Comparison of ENCODE assay signal across 8 cellular contexts in genomic region chr12:132153501-132154340, GRCh38. TPM values are rescaled to one million over a fixed set of nuclear protein-coding genes. Genes with fewer than 3 reads are reported as not detected.
DNase-seq lines count a peak whose midpoint lies in the region; ATAC-seq and TF ChIP-seq lines count a peak whose summit lies in the region.

No MANE protein-coding gene starts in this region.

- H3K27me3 Mint-ChIP-seq in H9 (ENCODE audit: low read depth) (peaks cover 5% of the 10 kb centered on the region), T-cell (no peaks in the 10 kb centered on the region)

- H3K4me1 Mint-ChIP-seq in H9, result no peaks in the 10 kb centered on the region
- no peaks in the 10 kb centered on the region for H3K4me1 Mint-ChIP-seq in T-cell

- H3F3A ChIP-seq in DOHH2 (ENCODE audit: control insufficient read depth, insufficient read depth), result peaks cover 22% of the 10 kb centered on the region

- H3K23ac ChIP-seq in H9 (ENCODE audit: insufficient read length, low read depth, low read length), result no peak overlapping the region

- H3K27ac ChIP-seq in DOHH2 (ENCODE audit: low read depth, low read length) (no peak overlapping the region), H9 (ENCODE audit: insufficient read length, low read depth, low read length) (no peak overlapping the region), right cardiac atrium (ENCODE audit: low read length) (no peak overlapping the region)

- peaks cover 0 to 4% (median 2%) of the 10 kb centered on the region in 3 experiments; a peak in 2 of 7 replicates for H3K36me3 Mint-ChIP-seq in H9 (ENCODE audit: insufficient read depth in 1 of 3, low read depth in 3 of 3)
- no peaks in the 10 kb centered on the region for H3K36me3 Mint-ChIP-seq in T-cell

- H2BK15ac ChIP-seq in H9 (ENCODE audit: low read depth, low read length), result no peak overlapping the region

- no peak overlapping the region for H3K4me3 Mint-ChIP-seq in H9
- peak overlapping the region in 1 of 3 donors; percentile 25 for H3K4me3 Mint-ChIP-seq in T-cell

- no peak overlapping the region for H3K4me3 ChIP-seq in DOHH2 (ENCODE audit: low read length)
- H3K4me3 ChIP-seq in NB4 (ENCODE audit: low read depth, low read length), result no peak overlapping the region
- peak overlapping the region; percentile 52 for H3K4me3 ChIP-seq in adipocyte (ENCODE audit: low read length)
- H3K4me3 ChIP-seq in right cardiac atrium (ENCODE audit: low read length), result no peak overlapping the region

- DNase-seq in H9, result peak; percentile 95
- DNase-seq in NB4 (ENCODE audit: low read depth), result peak; percentile 83
- DNase-seq in T-cell, result peak; percentile 51 to 80 (median 70)
- peak; percentile 72 for DNase-seq in adipocyte (ENCODE audit: low read depth)
- peak; percentile 68 to 88 (median 85) for DNase-seq in right cardiac atrium
- no peak for DNase-seq in sciatic nerve (ENCODE audit: low spot score)
- DNase-seq in occipital lobe (lab: John Stamatoyannopoulos, UW), result no peak

- H3K4me2 ChIP-seq in DOHH2 (ENCODE audit: low read length), result no peak overlapping the region
- H3K4me2 ChIP-seq in H9 (ENCODE audit: insufficient read depth, insufficient read length, low read length), result no peak overlapping the region

- H3K56ac ChIP-seq in H9 (ENCODE audit: insufficient read length, low read depth, low read length), result no peak overlapping the region

- H3K79me1 ChIP-seq in H9 (ENCODE audit: insufficient read depth, low read depth, low read length, poor library complexity, severe bottlenecking), result no peaks in the 10 kb centered on the region

- H4K20me1 ChIP-seq in DOHH2 (ENCODE audit: control insufficient read depth, insufficient read depth, low read depth, low read length) (no peaks in the 10 kb centered on the region), H9 (ENCODE audit: control insufficient read depth, insufficient read depth, insufficient read length) (no peaks in the 10 kb centered on the region)

- H3K79me2 ChIP-seq in DOHH2 (ENCODE audit: control insufficient read depth, low read length) (no peaks in the 10 kb centered on the region), H9 (ENCODE audit: insufficient read depth, low read length) (no peaks in the 10 kb centered on the region)

- no peak overlapping the region for H4K91ac ChIP-seq in H9 (ENCODE audit: insufficient read length, low read depth, low read length)

- no peaks in the 10 kb centered on the region for H3K23me2 ChIP-seq in H9 (ENCODE audit: insufficient read length, low read depth, low read length, poor library complexity, severe bottlenecking)

- no peaks in the 10 kb centered on the region for H3K9me2 ChIP-seq in DOHH2 (replicated peaks; ENCODE audit: control insufficient read depth, low read length)

- no peak overlapping the region for H4K5ac ChIP-seq in H9 (ENCODE audit: insufficient read length, low read depth, low read length)

- H3K4me1 ChIP-seq in DOHH2 (ENCODE audit: control insufficient read depth, low read length) (no peaks in the 10 kb centered on the region), H9 (ENCODE audit: insufficient read depth, low read length) (no peaks in the 10 kb centered on the region), adipocyte (ENCODE audit: control insufficient read depth, insufficient read depth, low read length) (peaks cover 4% of the 10 kb centered on the region), right cardiac atrium (ENCODE audit: control insufficient read depth, insufficient read depth, low read length) (no peaks in the 10 kb centered on the region)

- H2AK5ac ChIP-seq in H9 (ENCODE audit: insufficient read length, low read length), result no peak overlapping the region

- H3K27ac Mint-ChIP-seq in H9, result no peak overlapping the region
- peak overlapping the region in 1 of 2 donors; percentile 39 for H3K27ac Mint-ChIP-seq in T-cell

- CTCF ChIA-PET in T-cell (lab: Charles Lee), result interaction anchor here (0.6 to 1.4 kb wide), 12 partner anchors 8 to 461 kb away, joined by 3 to 13 read pairs (median 4); no protein-coding TSS in a partner anchor

- intact Hi-C loops in right cardiac atrium (cut with DNase I) (loop anchor here in 3 of 4 donors (5.0 to 10.0 kb wide), 3 partner anchors 261 to 461 kb away; partner anchors contain the start of genes LRCOL1 (in 2 of the 3) and P2RX2 (in 2 of the 3)), sciatic nerve (cut with DNase I) (loop anchor here (10.0 kb wide), 1 partner anchor 451 kb away; no protein-coding TSS in a partner anchor)

- no peak overlapping the region for H2BK120ac ChIP-seq in H9 (ENCODE audit: low read depth, low read length, poor library complexity, severe bottlenecking)

- ATAC-seq in T-cell (replicated peaks in 1 of 4) (peak; percentile 90 to 94 (median 92)), right cardiac atrium (peak; percentile 90 to 91), sciatic nerve (peak; percentile 92)

- no peaks in the 10 kb centered on the region for H3K27me3 ChIP-seq in DOHH2 (ENCODE audit: control insufficient read depth, low read length)
- H3K27me3 ChIP-seq in H9 (ENCODE audit: insufficient read depth, low read length), result no peaks in the 10 kb centered on the region
- no peaks in the 10 kb centered on the region for H3K27me3 ChIP-seq in adipocyte (replicated peaks; ENCODE audit: control insufficient read depth, insufficient read depth, low read length)
- no peaks in the 10 kb centered on the region for H3K27me3 ChIP-seq in right cardiac atrium (ENCODE audit: control insufficient read depth, insufficient read depth)

- H2AFZ ChIP-seq in H9 (ENCODE audit: low read length), result no peak overlapping the region

- no peaks in the 10 kb centered on the region for H3K9me3 Mint-ChIP-seq in H9
- H3K9me3 Mint-ChIP-seq in T-cell, result no peaks in the 10 kb centered on the region

- H3K18ac ChIP-seq in H9 (ENCODE audit: insufficient read length, low read depth, low read length), result no peak overlapping the region

- H3K9me3 ChIP-seq in DOHH2 (ENCODE audit: control insufficient read depth, insufficient read depth, low read length) (peaks cover 28% of the 10 kb centered on the region), H9 (ENCODE audit: control insufficient read depth, low read depth, low read length) (peaks cover 18% of the 10 kb centered on the region), adipocyte (ENCODE audit: control insufficient read depth, low read length) (no peaks in the 10 kb centered on the region), right cardiac atrium (ENCODE audit: control insufficient read depth, low read length) (no peaks in the 10 kb centered on the region)

- peak; percentile 92 for TF ChIP-seq CTCF in DOHH2 (IDR thresholded peaks at IDR 0.05; ENCODE audit: low read depth, low read length, poor library complexity, severe bottlenecking)
- peak; percentile 99 for TF ChIP-seq CTCF in H9 (conservative IDR thresholded peaks at IDR 0.05)
- peak; percentile 93 for TF ChIP-seq CTCF in NB4 (IDR thresholded peaks at IDR 0.05; ENCODE audit: low read depth, low read length)

- POLR2A ChIA-PET in T-cell (lab: Charles Lee), result no interaction called here

- no peak overlapping the region for H3K14ac ChIP-seq in H9 (ENCODE audit: insufficient read depth, low read length)

- H3T11ph ChIP-seq in H9 (ENCODE audit: low read length), result no peak overlapping the region

- H3K9ac ChIP-seq in H9 (ENCODE audit: extremely low read depth, insufficient read length, low read length) (no peak overlapping the region), adipocyte (ENCODE audit: low read length) (peak overlapping the region; percentile 59)

- no peak overlapping the region for H2BK12ac ChIP-seq in H9 (ENCODE audit: insufficient read length, low read depth, low read length)

- H2BK20ac ChIP-seq in H9 (ENCODE audit: low read depth, low read length, poor library complexity, severe bottlenecking), result no peak overlapping the region

- no peak for TF ChIP-seq POLR2A in NB4 (IDR thresholded peaks at IDR 0.05; ENCODE audit: extremely low read depth, insufficient read length)

- no peak overlapping the region for H2BK5ac ChIP-seq in H9 (ENCODE audit: insufficient read length, low read length)

- no peak overlapping the region for H4K8ac ChIP-seq in H9 (replicated peaks; ENCODE audit: insufficient read length, low read depth, low read length)

- WGBS in H9 (ENCODE audit: extremely low coverage, insufficient read length, low lambda C conversion rate), result no CpG with 5 or more reads among the region's 41 CpGs
- 35% methylated on average over 41 of the region's 41 CpGs for WGBS in right cardiac atrium

- no peak overlapping the region for H3K4ac ChIP-seq in H9 (ENCODE audit: low read depth, low read length)

- H3K36me3 ChIP-seq in DOHH2 (ENCODE audit: control insufficient read depth, low read length), result peaks cover 51% of the 10 kb centered on the region
- H3K36me3 ChIP-seq in adipocyte (ENCODE audit: control insufficient read depth, insufficient read depth, low read length, severe bottlenecking), result peaks cover 23% of the 10 kb centered on the region

RNA-seq across cellular contexts. Expression of gene NOC4L, which starts 9.5 kb away (rescaled TPM):
- total RNA-seq in H9 (2021) (36.5 and 36.9 TPM in 2 replicates), T-cell (10 to 100 TPM; 14.6 to 28.9 (median 26.4) TPM), right cardiac atrium (10 to 100 TPM in 1 of 4 donors, 1 to 10 TPM in 3; 7.7 to 10.1 (median 9.1) TPM), sciatic nerve (14.5 TPM), occipital lobe (6.2 TPM)
- 11.0 TPM for polyA plus RNA-seq in right cardiac atrium

RNA-seq across cellular contexts. Expression of gene DDX51, which starts 9.6 kb away (rescaled TPM):
- 37.9 and 38.0 TPM in 2 replicates for total RNA-seq in H9 (2021)
- 10 to 100 TPM; 41.9 to 58.6 (median 49.0) TPM for total RNA-seq in T-cell
- 10 to 100 TPM in 2 of 4 donors, 1 to 10 TPM in 2; 7.4 to 11.7 (median 10.1) TPM for total RNA-seq in right cardiac atrium
- 10.9 TPM for polyA plus RNA-seq in right cardiac atrium
- 17.7 TPM for total RNA-seq in sciatic nerve
- total RNA-seq in occipital lobe, result 7.6 TPM

Comparison
In these comparisons a context has a peak if more than half of its experiments do, and no peak if none do; other contexts are left out.
1. DNase-seq: peak in H9 (single experiment), NB4 (single experiment), T-cell (34 of 34), adipocyte (single experiment) and right cardiac atrium (3 of 3); none in sciatic nerve (single experiment) and occipital lobe (single experiment).
2. Peak in every context shown above with its lines, with median percentiles within 50 percentile points of each other: CTCF ChIP-seq and ATAC-seq.